ENCODE assay signal across 9 cellular contexts in the genomic region with DNA sequence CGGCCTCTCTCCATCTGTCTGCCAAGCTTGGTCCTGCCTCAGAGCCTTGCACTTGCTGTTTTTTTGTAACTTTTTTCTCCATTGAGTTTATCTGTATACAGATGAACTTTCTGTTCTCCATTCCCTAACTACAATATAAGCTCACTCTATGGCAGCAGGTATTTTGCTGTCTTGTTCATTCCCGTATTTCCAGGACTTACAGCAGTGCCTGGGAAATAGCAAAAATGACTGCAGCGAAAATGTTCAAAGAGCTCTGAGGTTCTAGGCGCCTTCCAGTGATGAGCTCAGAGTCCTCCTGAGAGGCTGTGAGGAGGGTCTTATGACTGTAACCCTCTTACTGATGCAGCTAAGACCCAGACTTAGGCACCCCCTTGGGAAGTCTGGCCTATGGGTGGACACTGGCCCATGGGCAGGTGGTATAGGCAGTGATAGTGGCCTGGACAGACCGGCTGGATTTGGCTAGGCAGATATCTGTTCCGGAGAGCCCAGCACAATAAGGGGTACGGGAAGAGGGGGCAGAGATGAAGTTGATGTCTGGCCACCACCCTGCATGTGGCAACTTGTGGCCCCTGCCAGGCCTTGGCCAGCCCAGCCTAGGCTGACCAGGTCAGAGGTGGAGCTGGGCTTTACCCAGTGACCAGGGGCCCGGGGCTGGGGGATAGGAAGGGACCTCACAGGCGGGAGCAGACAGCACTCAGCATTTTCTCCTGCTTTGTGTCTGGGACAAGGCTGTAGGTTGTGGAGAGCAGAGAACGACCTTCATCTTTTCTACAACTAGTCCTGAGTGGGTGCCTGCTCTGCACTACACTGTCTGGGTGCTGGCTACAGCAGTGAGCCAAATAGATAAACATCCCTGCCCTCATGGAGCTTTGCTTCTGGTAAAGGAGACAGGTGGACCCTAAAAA. TPM values are rescaled to one million over a fixed set of nuclear protein-coding genes. Genes with fewer than 3 reads are reported as not detected.
DNase-seq lines count a peak whose midpoint lies in the region; ATAC-seq and TF ChIP-seq lines count a peak whose summit lies in the region.
"Had no signal": no experiment of that assay in that cellular context is flagged by ENCODE, and none has a peak within 500 bp of the region (broad histone marks: within the 10 kb centered on the region; RNA-seq: fewer than 3 reads in every experiment).

No MANE protein-coding gene starts in this region.

- peaks cover 76% of the 10 kb centered on the region for H3K36me3 Mint-ChIP-seq in activated CD4-positive, alpha-beta T cell treated with anti-CD3 and anti-CD28 coated beads for 36 hours (ENCODE audit: low read depth)
- peaks cover 78% of the 10 kb centered on the region for H3K36me3 Mint-ChIP-seq in effector memory CD8-positive, alpha-beta T cell (ENCODE audit: insufficient read depth)
- H3K36me3 Mint-ChIP-seq in stimulated activated naive B cell treated with anti-CD40 and anti-IgM and Interleukin-4, amounts not matched to agents 10 μg/mL and 1 μg/mL and 100 μg/mL, for 72 hours = peaks cover 78 to 90% of the 10 kb centered on the region in 2 donors

- peak in 1 of 3 donors; percentile 10 for TF ChIP-seq POLR2A in body of pancreas (IDR thresholded peaks at IDR 0.05)

- H3K9me3 Mint-ChIP-seq in activated CD4-positive, alpha-beta T cell treated with anti-CD3 and anti-CD28 coated beads for 36 hours (ENCODE audit: low read depth) = no peaks in the 10 kb centered on the region
- H3K9me3 Mint-ChIP-seq in effector memory CD8-positive, alpha-beta T cell = no peaks in the 10 kb centered on the region
- peaks cover 0 to 1% of the 10 kb centered on the region in 2 donors for H3K9me3 Mint-ChIP-seq in stimulated activated naive B cell treated with anti-CD40 and anti-IgM and Interleukin-4, amounts not matched to agents 10 μg/mL and 1 μg/mL and 100 μg/mL, for 72 hours

- peak overlapping the region; percentile 32 for H3K4me3 Mint-ChIP-seq in activated CD4-positive, alpha-beta T cell treated with anti-CD3 and anti-CD28 coated beads for 36 hours
- H3K4me3 Mint-ChIP-seq in effector memory CD8-positive, alpha-beta T cell = peak overlapping the region; percentile 50 to 62
- H3K4me3 Mint-ChIP-seq in stimulated activated naive B cell treated with anti-CD40 and anti-IgM and Interleukin-4, amounts not matched to agents 10 μg/mL and 1 μg/mL and 100 μg/mL, for 72 hours = peak overlapping the region; percentile 59

- H3K4me3 ChIP-seq in body of pancreas = no peak overlapping the region

- CTCF ChIA-PET in activated CD4-positive, alpha-beta T cell treated with anti-CD3 and anti-CD28 coated beads for 36 hours (lab: Charles Lee) = interaction anchor here (1.2 to 3.8 kb wide), 4 partner anchors 10 to 33 kb away, joined by 4 to 17 read pairs (median 4); no protein-coding TSS in a partner anchor

- H3K27me3 ChIP-seq in body of pancreas = no peaks in the 10 kb centered on the region

- POLR2A ChIA-PET in activated CD4-positive, alpha-beta T cell treated with anti-CD3 and anti-CD28 coated beads for 36 hours (lab: Charles Lee) = interaction anchor here (0.6 to 3.4 kb wide), 5 partner anchors 9 to 1258 kb away, joined by 3 to 26 read pairs (median 5); partner anchors contain the start of gene RPL3

- peak overlapping the region in 2 of 4 donors; percentile 29 to 32 for H3K27ac ChIP-seq in body of pancreas

- H3K4me1 Mint-ChIP-seq in activated CD4-positive, alpha-beta T cell treated with anti-CD3 and anti-CD28 coated beads for 36 hours = peaks cover 75% of the 10 kb centered on the region
- peaks cover 66 to 70% of the 10 kb centered on the region in 2 donors for H3K4me1 Mint-ChIP-seq in effector memory CD8-positive, alpha-beta T cell (ENCODE audit: low read depth in 2 of 2)
- peaks cover 67 to 92% of the 10 kb centered on the region in 2 donors for H3K4me1 Mint-ChIP-seq in stimulated activated naive B cell treated with anti-CD40 and anti-IgM and Interleukin-4, amounts not matched to agents 10 μg/mL and 1 μg/mL and 100 μg/mL, for 72 hours

- no peak for DNase-seq in activated CD4-positive, alpha-beta T cell treated with anti-CD3 and anti-CD28 coated beads for 36 hours
- no peak for DNase-seq in activated CD4-positive, alpha-beta T cell treated with anti-CD3 and anti-CD28 coated beads, Interleukin-2, amount 50 U/mL, for 48 hours
- DNase-seq in effector memory CD8-positive, alpha-beta T cell = no peak
- DNase-seq in stimulated activated naive B cell treated with anti-CD40 and anti-IgM and Interleukin-4, amounts not matched to agents 10 μg/mL and 1 μg/mL and 100 μg/mL, for 72 hours = no peak
- DNase-seq in body of pancreas (no peak), DMS79 treated with DMSO at 0.1 percent for 48 hours (lab: John Stamatoyannopoulos, UW) (no peak)
- DNase-seq: activated CD4-positive, alpha-beta T cell treated with anti-CD3 and anti-CD28 coated beads for 48 hours had no signal

- WGBS in body of pancreas, 2 donors = 62 to 74% methylated on average over 10 of the region's 10 CpGs

- intact Hi-C loops in activated CD4-positive, alpha-beta T cell treated with anti-CD3 and anti-CD28 coated beads for 36 hours (cut with DNase I, micrococcal nuclease) = loop anchor here in 1 of 2 experiments (5.0 to 10.0 kb wide), 3 partner anchors 373 to 820 kb away; partner anchors contain the start of genes APOBEC3C, CBX7, GTPBP1 and JOSD1
- intact Hi-C loops in body of pancreas (cut with DNase I) = no loop called here

- peaks cover 6 to 13% of the 10 kb centered on the region in 2 donors for H3K36me3 ChIP-seq in body of pancreas (replicated peaks in 1 of 2; ENCODE audit: insufficient read depth in 1 of 2, low read depth in 2 of 2)

- no peaks in the 10 kb centered on the region for H3K9me3 ChIP-seq in body of pancreas

- H3K27ac Mint-ChIP-seq in activated CD4-positive, alpha-beta T cell treated with anti-CD3 and anti-CD28 coated beads for 36 hours = peak overlapping the region; percentile 84
- peak overlapping the region; percentile 94 to 99 for H3K27ac Mint-ChIP-seq in effector memory CD8-positive, alpha-beta T cell
- peak overlapping the region; percentile 70 for H3K27ac Mint-ChIP-seq in stimulated activated naive B cell treated with anti-CD40 and anti-IgM and Interleukin-4, amounts not matched to agents 10 μg/mL and 1 μg/mL and 100 μg/mL, for 72 hours

- ATAC-seq in activated CD4-positive, alpha-beta T cell treated with anti-CD3 and anti-CD28 coated beads for 36 hours = no peak
- no peak for ATAC-seq in effector memory CD8-positive, alpha-beta T cell (replicated peaks)
- no peak for ATAC-seq in stimulated activated naive B cell treated with anti-CD40 and anti-IgM and Interleukin-4, amounts not matched to agents 10 μg/mL and 1 μg/mL and 100 μg/mL, for 72 hours (replicated peaks)
- ATAC-seq in GM21576 (IDR thresholded peaks at IDR 0.05; ENCODE audit: unreplicated experiment) (no peak), body of pancreas (no peak)

- no peaks in the 10 kb centered on the region for H3K27me3 Mint-ChIP-seq in activated CD4-positive, alpha-beta T cell treated with anti-CD3 and anti-CD28 coated beads for 36 hours
- H3K27me3 Mint-ChIP-seq in effector memory CD8-positive, alpha-beta T cell = no peaks in the 10 kb centered on the region
- no peaks in the 10 kb centered on the region for H3K27me3 Mint-ChIP-seq in stimulated activated naive B cell treated with anti-CD40 and anti-IgM and Interleukin-4, amounts not matched to agents 10 μg/mL and 1 μg/mL and 100 μg/mL, for 72 hours

- no peak for TF ChIP-seq CTCF in body of pancreas (IDR thresholded peaks at IDR 0.05)

- H3K4me1 ChIP-seq in body of pancreas = peaks cover 73% of the 10 kb centered on the region

TF ChIP-seq in PFSK-1, 5 proteins besides CTCF, POLR2A, EP300 and RAD21:
- peak; percentile 30; the same call in 1 of the 2 replicates for TF ChIP-seq POLR2AphosphoS5 (IDR thresholded peaks at IDR 0.05; ENCODE audit: low read depth, low read length)
- TF ChIP-seq, protein P1, sequence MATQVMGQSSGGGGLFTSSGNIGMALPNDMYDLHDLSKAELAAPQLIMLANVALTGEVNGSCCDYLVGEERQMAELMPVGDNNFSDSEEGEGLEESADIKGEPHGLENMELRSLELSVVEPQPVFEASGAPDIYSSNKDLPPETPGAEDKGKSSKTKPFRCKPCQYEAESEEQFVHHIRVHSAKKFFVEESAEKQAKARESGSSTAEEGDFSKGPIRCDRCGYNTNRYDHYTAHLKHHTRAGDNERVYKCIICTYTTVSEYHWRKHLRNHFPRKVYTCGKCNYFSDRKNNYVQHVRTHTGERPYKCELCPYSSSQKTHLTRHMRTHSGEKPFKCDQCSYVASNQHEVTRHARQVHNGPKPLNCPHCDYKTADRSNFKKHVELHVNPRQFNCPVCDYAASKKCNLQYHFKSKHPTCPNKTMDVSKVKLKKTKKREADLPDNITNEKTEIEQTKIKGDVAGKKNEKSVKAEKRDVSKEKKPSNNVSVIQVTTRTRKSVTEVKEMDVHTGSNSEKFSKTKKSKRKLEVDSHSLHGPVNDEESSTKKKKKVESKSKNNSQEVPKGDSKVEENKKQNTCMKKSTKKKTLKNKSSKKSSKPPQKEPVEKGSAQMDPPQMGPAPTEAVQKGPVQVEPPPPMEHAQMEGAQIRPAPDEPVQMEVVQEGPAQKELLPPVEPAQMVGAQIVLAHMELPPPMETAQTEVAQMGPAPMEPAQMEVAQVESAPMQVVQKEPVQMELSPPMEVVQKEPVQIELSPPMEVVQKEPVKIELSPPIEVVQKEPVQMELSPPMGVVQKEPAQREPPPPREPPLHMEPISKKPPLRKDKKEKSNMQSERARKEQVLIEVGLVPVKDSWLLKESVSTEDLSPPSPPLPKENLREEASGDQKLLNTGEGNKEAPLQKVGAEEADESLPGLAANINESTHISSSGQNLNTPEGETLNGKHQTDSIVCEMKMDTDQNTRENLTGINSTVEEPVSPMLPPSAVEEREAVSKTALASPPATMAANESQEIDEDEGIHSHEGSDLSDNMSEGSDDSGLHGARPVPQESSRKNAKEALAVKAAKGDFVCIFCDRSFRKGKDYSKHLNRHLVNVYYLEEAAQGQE (IDR thresholded peaks at IDR 0.05; ENCODE audit: insufficient read depth in 1 of 2, low read depth in 2 of 2, low read length in 2 of 2) = no peak

RNA-seq across cellular contexts. Expression of gene ATF4, which starts 4.6 kb away (rescaled TPM):
- total RNA-seq in activated CD4-positive, alpha-beta T cell treated with anti-CD3 and anti-CD28 coated beads for 36 hours = 100 to 1,000 TPM; 580 to 680 TPM
- polyA plus RNA-seq in PFSK-1 (2012; ENCODE audit: insufficient read length, low read depth) = 991 TPM
- total RNA-seq in body of pancreas = 100 to 1,000 TPM; 262 to 356 TPM

RNA-seq across cellular contexts. Expression of gene RPS19BP1, which starts 7.5 kb away (rescaled TPM):
- 10 to 100 TPM; 42.8 to 68.8 TPM for total RNA-seq in activated CD4-positive, alpha-beta T cell treated with anti-CD3 and anti-CD28 coated beads for 36 hours
- 128 TPM for polyA plus RNA-seq in PFSK-1 (2012; ENCODE audit: insufficient read length, low read depth)
- 100 to 1,000 TPM in 1 of 2 donors, 10 to 100 TPM in 1; 87.2 to 141 TPM for total RNA-seq in body of pancreas

RNA-seq across cellular contexts. Expression of gene MIEF1, which starts 22.9 kb away (rescaled TPM):
- total RNA-seq in activated CD4-positive, alpha-beta T cell treated with anti-CD3 and anti-CD28 coated beads for 36 hours = 10 to 100 TPM; 43.2 to 44.9 TPM
- polyA plus RNA-seq in PFSK-1 (2012; ENCODE audit: insufficient read length, low read depth) = 57.0 TPM
- 10 to 100 TPM in 1 of 2 donors, 1 to 10 TPM in 1; 9.1 to 14.8 TPM for total RNA-seq in body of pancreas

RNA-seq across cellular contexts. Expression of gene CACNA1I, which starts 45.5 kb away (rescaled TPM):
- under 1 TPM; 0.37 to 0.39 TPM for total RNA-seq in activated CD4-positive, alpha-beta T cell treated with anti-CD3 and anti-CD28 coated beads for 36 hours
- not detected for polyA plus RNA-seq in PFSK-1 (2012; ENCODE audit: insufficient read length, low read depth)
- under 1 TPM; 0.33 to 0.52 TPM for total RNA-seq in body of pancreas
